8 cellular contexts compared by ENCODE assay signal in genomic region chr1:28248273-28249012, GRCh38. TPM values are rescaled to one million over a fixed set of nuclear protein-coding genes. Genes with fewer than 3 reads are reported as not detected.
DNase-seq lines count a peak whose midpoint lies in the region; ATAC-seq, FAIRE-seq and TF ChIP-seq lines count a peak whose summit lies in the region.

No MANE protein-coding gene starts in this region.

- H3K4me1 ChIP-seq in endodermal cell (ENCODE audit: control insufficient read depth, insufficient read depth, low read length), result peaks cover 7% of the 10 kb centered on the region

- H3K9me3 ChIP-seq in endodermal cell (ENCODE audit: control insufficient read depth, low read length), result no peaks in the 10 kb centered on the region

- H3K27ac ChIP-seq in HL-60 (replicated peaks) (peak overlapping the region; percentile 86), endodermal cell (ENCODE audit: low read depth, low read length) (peak overlapping the region; percentile 16)

- no peak for ATAC-seq in HG03108 (IDR thresholded peaks at IDR 0.05; ENCODE audit: unreplicated experiment)

- H3K27ac Mint-ChIP-seq in endodermal cell, result peak overlapping the region; percentile 75

- H3K4me3 ChIP-seq in HL-60 (replicated peaks; ENCODE audit: insufficient read depth, low read length), result no peak overlapping the region
- H3K4me3 ChIP-seq in endodermal cell (ENCODE audit: low read length), result peak overlapping the region; percentile 61

- 14 to 15% methylated on average over 11 to 12 of the region's 12 CpGs for WGBS in endodermal cell (ENCODE audit: insufficient coverage in 1 of 2, insufficient read length in 1 of 2), 2 experiments

- no peaks in the 10 kb centered on the region for H3K27me3 Mint-ChIP-seq in endodermal cell (ENCODE audit: insufficient read depth)

- DNase-seq in D721Med (ENCODE audit: insufficient read length, low spot score) (no peak), HL-60 (ENCODE audit: low read depth in 1 of 2, low spot score in 1 of 2) (peak; percentile 45 to 86), endodermal cell (peak; percentile 95), mesenteric fat pad (ENCODE audit: low spot score) (peak; percentile 86)
- peak; percentile 64 for DNase-seq in NK-92 treated with Interleukin-12 subunit alpha and Interleukin-12 subunit beta, amount 100 ng/mL, for 24 hours (lab: John Stamatoyannopoulos, UW)
- DNase-seq in activated CD8-positive, alpha-beta memory T cell treated with anti-CD3 and anti-CD28 coated beads for 48 hours (ENCODE audit: low read depth in 2 of 3, low spot score in 2 of 3), result peak; percentile 53 to 72 (median 72)
- DNase-seq in stimulated activated CD8-positive, alpha-beta memory T cell treated with anti-CD3 and anti-CD28 coated beads, Interleukin-12 subunit alpha, Interleukin-12 subunit beta, amount 100 ng/mL, for 4 hours (ENCODE audit: low read depth), result peak; percentile 59

- H3K36me3 Mint-ChIP-seq in endodermal cell (ENCODE audit: low read depth), result peaks cover 2% of the 10 kb centered on the region

- TF ChIP-seq CTCF in D721Med (IDR thresholded peaks at IDR 0.05; ENCODE audit: insufficient read depth, missing control alignments) (peak; percentile 97), HL-60 (IDR thresholded peaks at IDR 0.05; ENCODE audit: insufficient read depth, low read length) (peak; percentile 80), endodermal cell (conservative IDR thresholded peaks at IDR 0.05) (peak; percentile 96)

- H3K9me3 Mint-ChIP-seq in endodermal cell, result no peaks in the 10 kb centered on the region

- H3K9ac ChIP-seq in endodermal cell (ENCODE audit: extremely low read depth, low read length, poor library complexity, severe bottlenecking), result no peak overlapping the region

- H3K27me3 ChIP-seq in HL-60 (ENCODE audit: insufficient read depth, poor library complexity, severe bottlenecking), result no peaks in the 10 kb centered on the region
- H3K27me3 ChIP-seq in endodermal cell (ENCODE audit: control insufficient read depth, insufficient read depth, low read length, poor library complexity, severe bottlenecking), result no peaks in the 10 kb centered on the region

- peaks cover 18% of the 10 kb centered on the region for H3K4me1 Mint-ChIP-seq in endodermal cell

- no peaks in the 10 kb centered on the region for H3K36me3 ChIP-seq in endodermal cell (ENCODE audit: control insufficient read depth, insufficient read depth, low read length)

- no peak for FAIRE-seq in D721Med (lab: Jason Lieb, UNC)

- H3K4me3 Mint-ChIP-seq in endodermal cell, result peak overlapping the region; percentile 86

RNA-seq across cellular contexts. Expression of gene SESN2, which starts 10.9 kb away (rescaled TPM):
- total RNA-seq in endodermal cell, result 10 to 100 TPM; 12.3 to 15.2 TPM
- 27.2 TPM for polyA plus RNA-seq in endodermal cell (2013, experiment 1 of 2)
- polyA plus RNA-seq in endodermal cell (2013, experiment 2 of 2), result 16.8 TPM
- total RNA-seq in mesenteric fat pad, result 23.2 TPM

RNA-seq across cellular contexts. Expression of gene ATP5IF1, which starts 12.5 kb away (rescaled TPM):
- total RNA-seq in endodermal cell, result 100 to 1,000 TPM; 182 to 222 TPM
- polyA plus RNA-seq in endodermal cell (2013, experiment 1 of 2), result 263 TPM
- polyA plus RNA-seq in endodermal cell (2013, experiment 2 of 2), result 265 TPM
- total RNA-seq in mesenteric fat pad, result 50.7 TPM

RNA-seq across cellular contexts. Expression of gene DNAJC8, which starts 15.6 kb away (rescaled TPM):
- total RNA-seq in endodermal cell (100 to 1,000 TPM; 122 to 144 TPM), mesenteric fat pad (70.7 TPM)
- 137 TPM for polyA plus RNA-seq in endodermal cell (2013, experiment 1 of 2)
- 131 TPM for polyA plus RNA-seq in endodermal cell (2013, experiment 2 of 2)
